In the genomic region with DNA sequence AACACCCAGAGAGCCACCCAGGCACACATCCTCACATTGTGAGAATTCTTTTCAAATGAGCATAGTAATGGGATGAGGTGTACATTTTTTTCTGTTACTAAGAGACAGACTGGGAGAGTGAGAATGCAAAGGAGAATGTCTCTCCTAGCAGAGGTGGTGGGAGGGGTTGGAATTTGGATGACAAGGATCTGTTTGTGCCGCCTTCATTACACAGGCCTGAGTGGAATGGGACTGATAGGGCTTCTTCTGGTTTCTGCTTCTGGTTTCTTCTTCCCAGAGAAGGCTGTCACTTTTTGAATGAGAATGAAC, we compare ENCODE assay signal across 9 cellular contexts. TPM values are rescaled to one million over a fixed set of nuclear protein-coding genes. Genes with fewer than 3 reads are reported as not detected.
DNase-seq lines count a peak whose midpoint lies in the region; ATAC-seq and TF ChIP-seq lines count a peak whose summit lies in the region.
"Had no signal": no experiment of that assay in that cellular context is flagged by ENCODE, and none has a peak within 500 bp of the region (broad histone marks: within the 10 kb centered on the region; RNA-seq: fewer than 3 reads in every experiment).

No MANE protein-coding gene starts in this region.

- peak overlapping the region; percentile 98 for H3K27ac ChIP-seq in skeletal muscle tissue (ENCODE audit: low read depth, low read length)

- no peak overlapping the region for H3K4me3 Mint-ChIP-seq in T-helper 17 cell
- H3K4me3 Mint-ChIP-seq: activated B cell treated with CpG ODN at 0.5 μM for 24 hours had no signal

- H3K36me3 Mint-ChIP-seq in T-helper 17 cell (ENCODE audit: low read depth), result no peaks in the 10 kb centered on the region

- no peaks in the 10 kb centered on the region for H3K27me3 ChIP-seq in skeletal muscle tissue (ENCODE audit: control insufficient read depth in 3 of 3, insufficient read depth in 3 of 3, low read length in 3 of 3)

- H3K27me3 Mint-ChIP-seq in T-helper 17 cell, result peaks cover 6% of the 10 kb centered on the region

- H3K9me3 ChIP-seq in T-helper 17 cell (ENCODE audit: control insufficient read depth, low read length, poor library complexity, severe bottlenecking) (no peaks in the 10 kb centered on the region), skeletal muscle tissue (ENCODE audit: control insufficient read depth in 3 of 3, low read length in 3 of 3) (no peaks in the 10 kb centered on the region)

- peaks cover 19% of the 10 kb centered on the region for H3K4me1 Mint-ChIP-seq in T-helper 17 cell

- H3K36me3 ChIP-seq in skeletal muscle tissue (ENCODE audit: control insufficient read depth in 3 of 3, insufficient read depth in 3 of 3, low read length in 3 of 3), result no peaks in the 10 kb centered on the region

- peaks cover 37 to 49% (median 46%) of the 10 kb centered on the region in 3 donors for H3K4me1 ChIP-seq in skeletal muscle tissue (ENCODE audit: control insufficient read depth in 3 of 3, insufficient read depth in 3 of 3, low read length in 3 of 3)

- H3K4me3 ChIP-seq in foreskin fibroblast (ENCODE audit: low read depth in 1 of 2, low read length in 2 of 2) (peak overlapping the region in 1 of 2 donors; percentile 60), skeletal muscle tissue (ENCODE audit: low read length in 3 of 3) (peak overlapping the region in 2 of 3 donors; percentile 33 to 57)

- H3K9ac ChIP-seq in skeletal muscle tissue (ENCODE audit: low read depth in 1 of 3, low read length in 3 of 3), result peak overlapping the region in 2 of 3 donors; percentile 12 to 48

- ATAC-seq in T-helper 17 cell (no peak), GM19395 (IDR thresholded peaks at IDR 0.05; ENCODE audit: unreplicated experiment) (no peak)

- TF ChIP-seq CTCF in foreskin fibroblast (IDR thresholded peaks at IDR 0.05; ENCODE audit: low read depth, low read length), result no peak

- peak overlapping the region; percentile 54 for H3K27ac Mint-ChIP-seq in T-helper 17 cell
- H3K27ac Mint-ChIP-seq: activated B cell treated with CpG ODN at 0.5 μM for 24 hours had no signal

- DNase-seq in GM04503 (ENCODE audit: low read depth) (peak; percentile 98), T-helper 17 cell (no peak), foreskin fibroblast (peak; percentile 92 to 93), DMS153 treated with DMSO at 0.1 percent for 48 hours (lab: John Stamatoyannopoulos, UW; ENCODE audit: unreplicated experiment) (no peak), Kasumi-1 (lab: John Stamatoyannopoulos, UW) (no peak), NCI-H2196 (lab: John Stamatoyannopoulos, UW; ENCODE audit: unreplicated experiment) (no peak)
- DNase-seq: activated B cell treated with CpG ODN at 0.5 μM for 24 hours had no signal

RNA-seq across cellular contexts. Expression of a gene that starts 55.3 kb away (rescaled TPM):
- total RNA-seq in T-helper 17 cell, result not detected
- not detected for total RNA-seq in skeletal muscle tissue
- total RNA-seq: activated B cell treated with CpG ODN at 0.5 μM for 24 hours had no signal

Comparison
In these comparisons a context has a peak if more than half of its experiments do, and no peak if none do; other contexts are left out.
1. DNase-seq: peak in GM04503 (single experiment) and foreskin fibroblast (2 of 2); none in T-helper 17 cell (0 of 3), DMS153 treated with DMSO at 0.1 percent for 48 hours (single experiment), Kasumi-1 (0 of 2) and NCI-H2196 (single experiment).